ENCODE assay signal across 10 cellular contexts in the genomic region with DNA sequence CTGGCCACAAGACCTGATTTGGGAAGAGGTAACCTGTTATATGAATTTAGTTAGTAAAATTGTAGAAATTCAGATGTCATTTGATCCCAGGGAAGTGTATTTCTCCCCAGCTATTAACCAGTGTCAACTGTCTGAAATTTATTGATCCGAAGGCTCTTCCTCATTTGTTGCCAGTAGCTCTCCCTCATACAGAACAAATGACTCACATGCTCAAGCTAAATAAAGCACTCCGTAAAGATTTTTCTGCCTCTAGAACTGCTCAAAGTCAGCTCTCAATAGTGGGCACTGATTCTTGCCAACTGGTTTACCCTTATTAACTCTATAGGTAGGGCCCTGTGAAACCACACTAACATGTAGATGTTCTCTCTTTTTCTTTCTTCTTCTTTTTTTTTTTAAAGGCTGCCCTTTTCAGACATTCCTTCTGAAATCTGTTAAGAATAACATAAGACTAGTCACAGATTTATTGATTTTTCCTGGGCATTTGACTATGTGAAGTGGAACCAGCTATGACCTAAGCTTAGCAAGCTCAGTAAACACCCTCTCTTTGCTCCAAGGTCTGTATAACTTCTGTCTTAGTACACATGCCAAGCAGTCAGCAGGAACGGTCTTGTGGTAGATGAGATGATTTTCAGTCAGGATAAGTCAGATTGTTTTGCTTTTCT. TPM values are rescaled to one million over a fixed set of nuclear protein-coding genes. Genes with fewer than 3 reads are reported as not detected.
A peak's percentile ranks its signal among the peaks of the same experiment; 100 is the strongest.
DNase-seq lines count a peak whose midpoint lies in the region; ATAC-seq and TF ChIP-seq lines count a peak whose summit lies in the region.
"Had no signal": no experiment of that assay in that cellular context is flagged by ENCODE, and none has a peak within 500 bp of the region (broad histone marks: within the 10 kb centered on the region; RNA-seq: fewer than 3 reads in every experiment).

No MANE protein-coding gene starts in this region.

- DNase-seq in GM23248 (peak; percentile 65), NOMO-1 treated with DMSO at 0.1 percent for 48 hours (lab: John Stamatoyannopoulos, UW; ENCODE audit: unreplicated experiment) (peak; percentile 44), fibroblast of the aortic adventitia (ENCODE audit: low read depth) (peak; percentile 40), renal cortical epithelial cell (ENCODE audit: low read depth) (peak; percentile 84), T-helper 9 cell (no peak)
- DNase-seq: activated T-cell treated with anti-CD3 and anti-CD28 coated beads, Interleukin-2, amount 50 U/mL, for 4 hours; MM.1S had no signal

- ATAC-seq in GM18867 (IDR thresholded peaks at IDR 0.05; ENCODE audit: unreplicated experiment) (no peak), HG02884 (IDR thresholded peaks at IDR 0.05; ENCODE audit: unreplicated experiment) (no peak), HG03342 (IDR thresholded peaks at IDR 0.05; ENCODE audit: unreplicated experiment) (no peak)
- ATAC-seq: activated T-cell treated with anti-CD3 and anti-CD28 coated beads, Interleukin-2, amount 50 U/mL, for 4 hours had no signal

- H3K9me2 ChIP-seq in GM23248 (ENCODE audit: insufficient read depth): no peaks in the 10 kb centered on the region

- peak overlapping the region; percentile 81 for H3K4me2 ChIP-seq in GM23248 (ENCODE audit: unreplicated experiment)

- peak overlapping the region; percentile 59 for H2AFZ ChIP-seq in GM23248

- H3K4me3 ChIP-seq in GM23248 (peak overlapping the region; percentile 49), fibroblast of the aortic adventitia (ENCODE audit: low read depth, low read length) (no peak overlapping the region)

- no peaks in the 10 kb centered on the region for H4K20me1 ChIP-seq in GM23248 (ENCODE audit: insufficient read depth)

- in situ Hi-C loops in GM23248 (cut with MboI): no loop called here

- peaks cover 29% of the 10 kb centered on the region for H3K4me1 ChIP-seq in GM23248 (ENCODE audit: insufficient read depth)

- peak overlapping the region; percentile 39; the same call in 1 of the 2 replicates for H3K9ac ChIP-seq in GM23248

- no peaks in the 10 kb centered on the region for H3K27me3 ChIP-seq in GM23248 (replicated peaks; ENCODE audit: insufficient read depth)

- H3K27ac ChIP-seq in GM23248: peak overlapping the region; percentile 48

- peaks cover 31% of the 10 kb centered on the region for H3F3A ChIP-seq in GM23248 (ENCODE audit: insufficient read depth)

- H3K9me3 ChIP-seq in GM23248 (ENCODE audit: low read depth): no peaks in the 10 kb centered on the region

- WGBS in GM23248 (ENCODE audit: low coverage in 1 of 2, low lambda C conversion rate in 2 of 2, missing lambda C conversion rate in 2 of 2), 2 experiments: 6 to 17% methylated on average over 3 of the region's 3 CpGs

- no peaks in the 10 kb centered on the region for H3K36me3 ChIP-seq in GM23248 (ENCODE audit: low read depth)

- no peak for TF ChIP-seq CTCF in fibroblast of the aortic adventitia (IDR thresholded peaks at IDR 0.05; ENCODE audit: insufficient read depth, low read length)

- H3K79me2 ChIP-seq in GM23248 (ENCODE audit: insufficient read depth): 0 out of 2 replicates have a peak, but pooled peaks cover 3% of the 10 kb centered on the region

RNA-seq across cellular contexts. Expression of a gene that starts 21.8 kb away (rescaled TPM):
- 5.8 and 16.3 TPM in 2 replicates for total RNA-seq in GM23248 (2014; rRNA removed; shearing (Covaris generic))
- 71.8 and 78.7 TPM in 2 replicates for polyA plus RNA-seq in GM23248 (2016; fragmentation: Nextera tagmentation; extraction: Ambion mirVana)
- 40.4 and 44.2 TPM in 2 replicates for total RNA-seq in fibroblast of the aortic adventitia (ENCODE audit: low replicate concordance)
- 22.2 and 49.5 TPM in 2 replicates for total RNA-seq in renal cortical epithelial cell

RNA-seq across cellular contexts. Expression of a gene that starts 56.0 kb away (rescaled TPM):
- total RNA-seq in GM23248 (2014; rRNA removed; shearing (Covaris generic)): 11.8 and 15.6 TPM in 2 replicates
- polyA plus RNA-seq in GM23248 (2016; fragmentation: Nextera tagmentation; extraction: Ambion mirVana): 18.6 and 18.7 TPM in 2 replicates
- total RNA-seq in fibroblast of the aortic adventitia (ENCODE audit: low replicate concordance) (17.4 and 24.9 TPM in 2 replicates), renal cortical epithelial cell (19.3 and 24.2 TPM in 2 replicates)
